ENCODE assay signal across 22 cellular contexts in genomic region chr4:16045687-16046086, GRCh38. TPM values are rescaled to one million over a fixed set of nuclear protein-coding genes. Genes with fewer than 3 reads are reported as not detected.
A peak's percentile ranks its signal among the peaks of the same experiment; 100 is the strongest.
DNase-seq lines count a peak whose midpoint lies in the region; ATAC-seq and TF ChIP-seq lines count a peak whose summit lies in the region.
"Had no signal": no experiment of that assay in that cellular context is flagged by ENCODE, and none has a peak within 500 bp of the region (broad histone marks: within the 10 kb centered on the region; RNA-seq: fewer than 3 reads in every experiment).

No MANE protein-coding gene starts in this region.

- no peak for ATAC-seq in SK-N-SH treated with all-trans-retinoic acid at 6 μM for 48 hours
- ATAC-seq: HCT116, Panc1 had no signal

- H3K27me3 Mint-ChIP-seq in nephron (ENCODE audit: low read depth): no peaks in the 10 kb centered on the region

- no peaks in the 10 kb centered on the region for H3K36me3 Mint-ChIP-seq in nephron (ENCODE audit: low read depth)
- H3K36me3 Mint-ChIP-seq: CD4-positive, CD25-positive, alpha-beta regulatory T cell had no signal

- in situ Hi-C loops in Caki2 (cut with HindIII; ENCODE audit: low pct_unique_long_range_greater_than_20kb, low sequenced_read_pairs): loop anchor here (25.0 kb wide), 1 partner anchor 167 kb away; no protein-coding TSS in a partner anchor
- in situ Hi-C loops in GM23248 (cut with MboI): loop anchor here (25.0 kb wide), 1 partner anchor 1317 kb away; no protein-coding TSS in a partner anchor

- no peaks in the 10 kb centered on the region for H3K36me3 ChIP-seq in GM23248 (ENCODE audit: low read depth)
- no peaks in the 10 kb centered on the region for H3K36me3 ChIP-seq in colonic mucosa

- H3F3A ChIP-seq in GM23248 (ENCODE audit: insufficient read depth): no peaks in the 10 kb centered on the region

- H3K9me3 ChIP-seq in GM23248 (ENCODE audit: low read depth) (no peaks in the 10 kb centered on the region), colonic mucosa (no peaks in the 10 kb centered on the region)

- no peaks in the 10 kb centered on the region for H3K9me3 Mint-ChIP-seq in nephron
- H3K9me3 Mint-ChIP-seq: CD4-positive, CD25-positive, alpha-beta regulatory T cell; T-helper 1 cell treated with Interleukin-12 subunit alpha and Interleukin-12 subunit beta and Interleukin-4 antibody, amounts not matched to agents 30 μg/mL and 1 μg/mL, for 36 hours had no signal

- H3K4me1 Mint-ChIP-seq in nephron: peaks cover 36% of the 10 kb centered on the region
- H3K4me1 Mint-ChIP-seq: CD4-positive, CD25-positive, alpha-beta regulatory T cell had no signal

- H3K27me3 ChIP-seq in GM23248 (replicated peaks; ENCODE audit: insufficient read depth): peaks cover 21% of the 10 kb centered on the region; the same call in 1 of the 2 replicates
- H3K27me3 ChIP-seq in colonic mucosa: no peaks in the 10 kb centered on the region

- no peaks in the 10 kb centered on the region for H3K9me2 ChIP-seq in GM23248 (ENCODE audit: insufficient read depth)

- H3K4me3 ChIP-seq in GM23248 (no peak overlapping the region), colonic mucosa (no peak overlapping the region)
- H3K4me3 ChIP-seq: SK-N-MC had no signal

- no peak overlapping the region for H3K4me3 Mint-ChIP-seq in nephron
- H3K4me3 Mint-ChIP-seq: CD4-positive, CD25-positive, alpha-beta regulatory T cell; T-helper 1 cell treated with Interleukin-12 subunit alpha and Interleukin-12 subunit beta and Interleukin-4 antibody, amounts not matched to agents 30 μg/mL and 1 μg/mL, for 36 hours had no signal

- 52 to 63% methylated on average over 1 of the region's 1 CpG for WGBS in GM23248 (ENCODE audit: low coverage in 1 of 2, low lambda C conversion rate in 2 of 2, missing lambda C conversion rate in 2 of 2), 2 experiments

- no peak overlapping the region for H3K4me2 ChIP-seq in GM23248 (ENCODE audit: unreplicated experiment)

- DNase-seq in Caki2 (ENCODE audit: low read depth) (peak; percentile 14), GM23248 (peak; percentile 15), colonic mucosa (no peak), SIG-M5 (lab: John Stamatoyannopoulos, UW) (no peak)
- DNase-seq in stimulated activated naive CD4-positive, alpha-beta T cell (lab: John Stamatoyannopoulos, UW): no peak
- DNase-seq: CD4-positive, CD25-positive, alpha-beta regulatory T cell; GF-D8; Karpas-422; NCI-H1092 treated with DMSO at 0.1 percent for 48 hours; NCI-H1436; NCI-H187 treated with DMSO at 0.1 percent for 48 hours; NCI-H2227 treated with DMSO at 0.1 percent for 48 hours; SHP77 treated with DMSO at 0.1 percent for 48 hours; SW 1271 had no signal

- TF ChIP-seq CTCF in colonic mucosa (IDR thresholded peaks at IDR 0.05): no peak
- TF ChIP-seq CTCF in nephron (IDR thresholded peaks at IDR 0.05; ENCODE audit: unreplicated experiment in 3 of 3): no peak

- peak overlapping the region; percentile 23 to 55 (median 50) for H3K27ac Mint-ChIP-seq in nephron
- H3K27ac Mint-ChIP-seq: T-helper 1 cell treated with Interleukin-12 subunit alpha and Interleukin-12 subunit beta and Interleukin-4 antibody, amounts not matched to agents 30 μg/mL and 1 μg/mL, for 36 hours had no signal

- no peak overlapping the region for H2AFZ ChIP-seq in GM23248

- no peak overlapping the region for H3K9ac ChIP-seq in GM23248
- H3K9ac ChIP-seq in colonic mucosa (ENCODE audit: low read depth in 2 of 2, low read length in 2 of 2): no peak overlapping the region

- intact Hi-C loops in colonic mucosa (cut with DNase I): no loop called here

- H3K4me1 ChIP-seq in GM23248 (ENCODE audit: insufficient read depth) (no peaks in the 10 kb centered on the region), colonic mucosa (no peaks in the 10 kb centered on the region)

- H3K79me2 ChIP-seq in GM23248 (ENCODE audit: insufficient read depth): no peaks in the 10 kb centered on the region

- H3K27ac ChIP-seq in GM23248 (no peak overlapping the region), colonic mucosa (peak overlapping the region; percentile 18)
- H3K27ac ChIP-seq: HL-60, SK-N-MC had no signal

- no peaks in the 10 kb centered on the region for H4K20me1 ChIP-seq in GM23248 (ENCODE audit: insufficient read depth)

TF ChIP-seq in SK-N-SH treated with all-trans-retinoic acid at 6 μM for 48 hours, 23 proteins besides CTCF, POLR2A, EP300 and RAD21 (continues in another document):
- TF ChIP-seq POU6F1 (CRISPR knock-in tag; IDR thresholded peaks at IDR 0.05; ENCODE audit: borderline replicate concordance, low read depth) (no peak), TSHZ2 (CRISPR knock-in tag; IDR thresholded peaks at IDR 0.05) (no peak), ESRRG (CRISPR knock-in tag; IDR thresholded peaks at IDR 0.05) (no peak), ZFP3 (CRISPR knock-in tag; IDR thresholded peaks at IDR 0.05) (no peak), SNAI2 (CRISPR knock-in tag; IDR thresholded peaks at IDR 0.05) (no peak), TOX (CRISPR knock-in tag; IDR thresholded peaks at IDR 0.05; ENCODE audit: borderline replicate concordance) (no peak), CSRNP3 (CRISPR knock-in tag; IDR thresholded peaks at IDR 0.05) (no peak), CREB5 (CRISPR knock-in tag; IDR thresholded peaks at IDR 0.05; ENCODE audit: low read depth) (no peak), ZNF70 (CRISPR knock-in tag; IDR thresholded peaks at IDR 0.05) (no peak), ZC3H10 (CRISPR knock-in tag; IDR thresholded peaks at IDR 0.05) (no peak), PPARA (CRISPR knock-in tag; IDR thresholded peaks at IDR 0.05; ENCODE audit: borderline replicate concordance) (no peak), ZNF8 (CRISPR knock-in tag; IDR thresholded peaks at IDR 0.05) (no peak), ISL1 (CRISPR knock-in tag; IDR thresholded peaks at IDR 0.05) (no peak), GLIS3 (CRISPR knock-in tag; IDR thresholded peaks at IDR 0.05) (no peak)

RNA-seq across cellular contexts. Expression of gene PROM1, which starts 38.1 kb away (rescaled TPM):
- total RNA-seq in Caki2 (2014; rRNA removed; shearing (Covaris generic); ENCODE audit: low replicate concordance): 0.17 TPM in 1 of 2 replicates, not detected in the other
- not detected in 2 replicates for total RNA-seq in GM23248 (2014; rRNA removed; shearing (Covaris generic))
- polyA plus RNA-seq in GM23248 (2016; fragmentation: Nextera tagmentation; extraction: Ambion mirVana): not detected in 2 replicates
- total RNA-seq in colonic mucosa: 10 to 100 TPM; 34.3 to 63.9 TPM
- polyA plus RNA-seq: BJ; CD4-positive, CD25-positive, alpha-beta regulatory T cell had no signal

Comparison
In these comparisons a context has a peak if more than half of its experiments do, and no peak if none do; other contexts are left out.
1. DNase-seq: peak in Caki2 (single experiment) and GM23248 (single experiment); none in colonic mucosa (single experiment), SIG-M5 (single experiment) and stimulated activated naive CD4-positive, alpha-beta T cell (0 of 6).
2. RNA of gene PROM1, which starts 38.1 kb away (total RNA-seq): 34.3 to 63.9 TPM in colonic mucosa; 0.17 TPM in Caki2 and not detected in GM23248; every median in the first group is over 10 times any median in the second.